19 cellular contexts compared by ENCODE assay signal in the genomic region with DNA sequence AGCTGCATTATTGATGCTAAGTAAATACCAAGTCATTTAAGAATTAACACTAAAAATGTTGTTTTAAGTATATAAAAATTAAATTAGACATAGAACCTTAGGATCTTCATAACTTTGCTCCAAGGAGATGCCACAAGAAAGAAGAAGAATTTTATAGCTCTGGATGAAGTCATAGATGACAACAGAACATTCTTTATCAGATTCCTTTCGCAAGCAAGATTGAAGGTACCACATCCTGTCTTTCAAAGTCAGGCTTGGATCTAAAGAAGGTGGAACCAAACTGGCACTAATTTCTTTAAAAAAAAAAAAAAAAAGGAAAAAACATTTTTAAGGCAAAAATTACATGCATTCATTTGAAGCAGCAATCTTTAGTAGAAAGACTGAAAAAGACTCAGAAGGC.
DNase-seq lines count a peak whose midpoint lies in the region; FAIRE-seq and TF ChIP-seq lines count a peak whose summit lies in the region.
"Had no signal": no experiment of that assay in that cellular context is flagged by ENCODE, and none has a peak within 500 bp of the region (broad histone marks: within the 10 kb centered on the region; RNA-seq: fewer than 3 reads in every experiment).

No MANE protein-coding gene starts in this region.

- FAIRE-seq in bronchial epithelial cell (lab: Jason Lieb, UNC): no peak

- no peak for TF ChIP-seq CTCF in bronchial epithelial cell (IDR thresholded peaks at IDR 0.05; ENCODE audit: insufficient read depth, low read length, severe bottlenecking)

- H3K9me3 Mint-ChIP-seq in T-helper 2 cell treated with Interferon-gamma antibody and Interleukin-4, amounts not matched to agents 5 μg/mL and 100 μg/mL, for 36 hours: no peaks in the 10 kb centered on the region
- H3K9me3 Mint-ChIP-seq: activated CD4-positive, alpha-beta T cell treated with anti-CD3 and anti-CD28 coated beads, Interleukin-2, amount 10 ng/mL, durations not matched to agents 24 days and 14 days; activated naive CD4-positive, alpha-beta T cell treated with anti-CD3 and anti-CD28 coated beads, Interleukin-2, amount 50 U/mL, for 24 hours had no signal

- peaks cover 46% of the 10 kb centered on the region for H3K36me3 Mint-ChIP-seq in T-helper 2 cell treated with Interferon-gamma antibody and Interleukin-4, amounts not matched to agents 5 μg/mL and 100 μg/mL, for 36 hours (ENCODE audit: low read depth)
- H3K36me3 Mint-ChIP-seq: activated naive CD4-positive, alpha-beta T cell treated with anti-CD3 and anti-CD28 coated beads, Interleukin-2, amount 50 U/mL, for 24 hours had no signal

- no peaks in the 10 kb centered on the region for H3K36me3 ChIP-seq in bronchial epithelial cell (ENCODE audit: control insufficient read depth, insufficient read depth, low read length)
- H3K36me3 ChIP-seq: cardiac muscle cell, left lung, right lobe of liver had no signal

- no peaks in the 10 kb centered on the region for H3K27me3 ChIP-seq in bronchial epithelial cell (ENCODE audit: control insufficient read depth, insufficient read depth, low read length)
- H3K27me3 ChIP-seq: BE2C, cardiac muscle cell, left lung, right lobe of liver had no signal

- peak; percentile 29 for DNase-seq in COLO829 (ENCODE audit: low spot score)
- DNase-seq in M059J (ENCODE audit: low read depth): peak; percentile 66
- DNase-seq in bronchial epithelial cell (ENCODE audit: low read depth): peak; percentile 12
- DNase-seq in kidney glomerular epithelial cell (lab: John Stamatoyannopoulos, UW): peak; percentile 26
- no peak for DNase-seq in NCI-H2227 treated with DMSO at 0.1 percent for 48 hours (lab: John Stamatoyannopoulos, UW)
- no peak for DNase-seq in activated T-cell treated with anti-CD3 and anti-CD28 coated beads, Interleukin-2, amount 50 U/mL, for 48 hours
- DNase-seq in T-helper 2 cell treated with Interferon-gamma antibody and Interleukin-4, amounts not matched to agents 5 μg/mL and 100 μg/mL, for 36 hours (ENCODE audit: low spot score): no peak
- no peak for DNase-seq in activated CD8-positive, alpha-beta memory T cell treated with anti-CD3 and anti-CD28 coated beads for 24 hours
- DNase-seq: activated CD4-positive, alpha-beta T cell treated with anti-CD3 and anti-CD28 coated beads, Interleukin-2, amount 10 ng/mL, durations not matched to agents 24 days and 14 days; BE2C; left lung; NCI-H1092 treated with DMSO at 0.1 percent for 48 hours; NCI-H526 treated with DMSO at 0.1 percent for 48 hours; occipital lobe; right lobe of liver; stimulated activated CD4-positive, alpha-beta T cell treated with anti-CD3 and anti-CD28 coated beads, Interleukin-4, amount 100 ng/mL, for 1 hour had no signal

- no peak overlapping the region for H3K4me3 Mint-ChIP-seq in T-helper 2 cell treated with Interferon-gamma antibody and Interleukin-4, amounts not matched to agents 5 μg/mL and 100 μg/mL, for 36 hours
- H3K4me3 Mint-ChIP-seq: activated CD4-positive, alpha-beta T cell treated with anti-CD3 and anti-CD28 coated beads, Interleukin-2, amount 10 ng/mL, durations not matched to agents 24 days and 14 days; activated naive CD4-positive, alpha-beta T cell treated with anti-CD3 and anti-CD28 coated beads, Interleukin-2, amount 50 U/mL, for 24 hours had no signal

- H3K27ac Mint-ChIP-seq in T-helper 2 cell treated with Interferon-gamma antibody and Interleukin-4, amounts not matched to agents 5 μg/mL and 100 μg/mL, for 36 hours: no peak overlapping the region
- H3K27ac Mint-ChIP-seq: activated CD4-positive, alpha-beta T cell treated with anti-CD3 and anti-CD28 coated beads, Interleukin-2, amount 10 ng/mL, durations not matched to agents 24 days and 14 days; activated naive CD4-positive, alpha-beta T cell treated with anti-CD3 and anti-CD28 coated beads, Interleukin-2, amount 50 U/mL, for 24 hours had no signal

- no peak overlapping the region for H3K4me3 ChIP-seq in bronchial epithelial cell (ENCODE audit: low read depth, low read length)
- H3K4me3 ChIP-seq: cardiac muscle cell, left lung, right lobe of liver, SK-N-MC had no signal

- H3K4me1 Mint-ChIP-seq in T-helper 2 cell treated with Interferon-gamma antibody and Interleukin-4, amounts not matched to agents 5 μg/mL and 100 μg/mL, for 36 hours (ENCODE audit: low read depth): peaks cover 4% of the 10 kb centered on the region
- H3K4me1 Mint-ChIP-seq: activated naive CD4-positive, alpha-beta T cell treated with anti-CD3 and anti-CD28 coated beads, Interleukin-2, amount 50 U/mL, for 24 hours had no signal

- no peaks in the 10 kb centered on the region for H3K27me3 Mint-ChIP-seq in T-helper 2 cell treated with Interferon-gamma antibody and Interleukin-4, amounts not matched to agents 5 μg/mL and 100 μg/mL, for 36 hours (ENCODE audit: low read depth)
- H3K27me3 Mint-ChIP-seq: activated CD4-positive, alpha-beta T cell treated with anti-CD3 and anti-CD28 coated beads, Interleukin-2, amount 10 ng/mL, durations not matched to agents 24 days and 14 days; activated naive CD4-positive, alpha-beta T cell treated with anti-CD3 and anti-CD28 coated beads, Interleukin-2, amount 50 U/mL, for 24 hours had no signal

Comparison
In these comparisons a context has a peak if more than half of its experiments do, and no peak if none do; other contexts are left out.
1. DNase-seq: peak in COLO829 (single experiment), M059J (single experiment), bronchial epithelial cell (single experiment) and kidney glomerular epithelial cell (single experiment); none in NCI-H2227 treated with DMSO at 0.1 percent for 48 hours (single experiment), activated T-cell treated with anti-CD3 and anti-CD28 coated beads, Interleukin-2, amount 50 U/mL, for 48 hours (0 of 2), T-helper 2 cell treated with Interferon-gamma antibody and Interleukin-4, amounts not matched to agents 5 μg/mL and 100 μg/mL, for 36 hours (single experiment) and activated CD8-positive, alpha-beta memory T cell treated with anti-CD3 and anti-CD28 coated beads for 24 hours (single experiment).